10 cellular contexts compared by ENCODE assay signal in genomic region chr6:165774903-165775608, GRCh38.
DNase-seq lines count a peak whose midpoint lies in the region; ATAC-seq and TF ChIP-seq lines count a peak whose summit lies in the region.
"Had no signal": no experiment of that assay in that cellular context is flagged by ENCODE, and none has a peak within 500 bp of the region (broad histone marks: within the 10 kb centered on the region; RNA-seq: fewer than 3 reads in every experiment).

No MANE protein-coding gene starts in this region.

- intact Hi-C loops in breast epithelium (cut with DNase I; ENCODE audit: low total_unique reads), result no loop called here

- ATAC-seq in left lobe of liver, result peak; percentile 97
- ATAC-seq in HG03139 (IDR thresholded peaks at IDR 0.05; ENCODE audit: unreplicated experiment), result no peak

- H3K4me1 ChIP-seq in BLaER1 treated with 17β-estradiol and CSF1 and Interleukin-3, amounts not matched to agents 10 nM and 100 nM, result peaks cover 0 to 26% (median 10%) of the 10 kb centered on the region in 10 experiments; a peak in 13 of 20 replicates
- no peaks in the 10 kb centered on the region for H3K4me1 ChIP-seq in breast epithelium

- in situ Hi-C loops in GM13976 (cut with MboI; ENCODE audit: low sequenced_read_pairs, unreplicated experiment), result no loop called here

- no peak for TF ChIP-seq POLR2A in breast epithelium (IDR thresholded peaks at IDR 0.05)

- H3K9me3 ChIP-seq in BLaER1 treated with 17β-estradiol and CSF1 and Interleukin-3, amounts not matched to agents 10 nM and 100 nM (replicated peaks in 1 of 11), result no peaks in the 10 kb centered on the region
- H3K9me3 ChIP-seq in breast epithelium, result no peaks in the 10 kb centered on the region
- H3K9me3 ChIP-seq: thoracic aorta had no signal

- 0 out of 22 replicates have a peak overlapping the region, but pooled peaks of 1 of the 11 experiments have one; percentile 7 for H3K9ac ChIP-seq in BLaER1 treated with 17β-estradiol and CSF1 and Interleukin-3, amounts not matched to agents 10 nM and 100 nM

- no peak for TF ChIP-seq CTCF in GM13976 (IDR thresholded peaks at IDR 0.05; ENCODE audit: borderline replicate concordance, control extremely low read depth, extremely low read depth, insufficient read depth, missing control alignments)
- no peak for TF ChIP-seq CTCF in breast epithelium (IDR thresholded peaks at IDR 0.05)

- H3K27ac ChIP-seq in BLaER1 treated with 17β-estradiol and CSF1 and Interleukin-3, amounts not matched to agents 10 nM and 100 nM, result peak overlapping the region in 2 of 11 experiments; percentile 20 to 70; a peak in 3 of 22 replicates
- no peak overlapping the region for H3K27ac ChIP-seq in breast epithelium
- H3K27ac ChIP-seq: thoracic aorta had no signal

- H3K36me3 ChIP-seq in BLaER1 treated with 17β-estradiol and CSF1 and Interleukin-3, amounts not matched to agents 10 nM and 100 nM, result no peaks in the 10 kb centered on the region
- H3K36me3 ChIP-seq in breast epithelium, result no peaks in the 10 kb centered on the region
- H3K36me3 ChIP-seq: thoracic aorta had no signal

- peak; percentile 99 for DNase-seq in NCI-H1105 treated with DMSO at 0.1 percent for 48 hours (lab: John Stamatoyannopoulos, UW)
- DNase-seq in astrocyte of the hippocampus (ENCODE audit: low read depth, low spot score), result peak; percentile 36
- peak; percentile 63 for DNase-seq in left lobe of liver (ENCODE audit: low spot score)
- DNase-seq in Kasumi-1 (lab: John Stamatoyannopoulos, UW), result no peak
- DNase-seq in GM13976 (ENCODE audit: low spot score), result no peak
- DNase-seq in breast epithelium (ENCODE audit: low spot score in 2 of 2), result no peak

- H3K4me2 ChIP-seq in BLaER1 treated with 17β-estradiol and CSF1 and Interleukin-3, amounts not matched to agents 10 nM and 100 nM, result peak overlapping the region in 10 of 11 experiments; percentile 2 to 70 (median 44); a peak in 18 of 22 replicates
- H3K4me2 ChIP-seq: smooth muscle cell had no signal

- no peaks in the 10 kb centered on the region for H4K20me1 ChIP-seq in BLaER1 treated with 17β-estradiol and CSF1 and Interleukin-3, amounts not matched to agents 10 nM and 100 nM

- no peak overlapping the region for H3K4me3 ChIP-seq in BLaER1 treated with 17β-estradiol and CSF1 and Interleukin-3, amounts not matched to agents 10 nM and 100 nM
- H3K4me3 ChIP-seq in breast epithelium, result peak overlapping the region in 1 of 3 donors; percentile 22
- H3K4me3 ChIP-seq: smooth muscle cell, thoracic aorta had no signal

- H3K27me3 ChIP-seq in BLaER1 treated with 17β-estradiol and CSF1 and Interleukin-3, amounts not matched to agents 10 nM and 100 nM, result 0 out of 22 replicates have a peak, but pooled peaks cover 0 to 4% (median 0%) of the 10 kb centered on the region in 11 experiments
- no peaks in the 10 kb centered on the region for H3K27me3 ChIP-seq in breast epithelium

Comparison
In these comparisons a context has a peak if more than half of its experiments do, and no peak if none do; other contexts are left out.
1. DNase-seq: peak in NCI-H1105 treated with DMSO at 0.1 percent for 48 hours (single experiment), astrocyte of the hippocampus (single experiment) and left lobe of liver (single experiment); none in Kasumi-1 (0 of 2), GM13976 (single experiment) and breast epithelium (0 of 2).